ENCODE assay signal across 21 cellular contexts in the genomic region with DNA sequence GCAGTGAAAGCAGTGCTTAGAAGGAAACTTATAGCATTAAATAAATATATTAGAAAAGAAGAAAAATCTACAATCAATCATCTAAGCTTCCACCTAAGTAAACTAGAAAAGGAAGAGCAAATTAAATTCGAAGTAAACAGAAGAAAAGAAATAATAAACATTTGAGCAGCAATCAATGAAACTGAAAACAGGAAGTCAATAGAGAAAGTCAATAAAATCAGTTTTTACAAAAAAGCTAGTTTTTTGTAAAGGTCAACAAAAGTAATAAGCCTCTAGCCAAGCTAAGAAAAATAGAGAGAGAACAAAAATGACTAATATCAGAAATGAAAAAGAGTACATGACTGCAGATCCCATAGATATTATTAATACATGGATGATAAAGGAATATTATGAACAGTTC. TPM values are rescaled to one million over a fixed set of nuclear protein-coding genes. Genes with fewer than 3 reads are reported as not detected.
DNase-seq lines count a peak whose midpoint lies in the region; ATAC-seq lines count a peak whose summit lies in the region.
"Had no signal": no experiment of that assay in that cellular context is flagged by ENCODE, and none has a peak within 500 bp of the region (broad histone marks: within the 10 kb centered on the region; RNA-seq: fewer than 3 reads in every experiment).

No MANE protein-coding gene starts in this region.

- ATAC-seq in GM19372 (IDR thresholded peaks at IDR 0.05; ENCODE audit: low read depth, unreplicated experiment) (peak; percentile 26), HG02678 (IDR thresholded peaks at IDR 0.05; ENCODE audit: unreplicated experiment) (peak; percentile 6), HG03159 (IDR thresholded peaks at IDR 0.05; ENCODE audit: unreplicated experiment) (peak; percentile 15), GM21360 (IDR thresholded peaks at IDR 0.05; ENCODE audit: unreplicated experiment) (no peak), HG03469 (IDR thresholded peaks at IDR 0.05; ENCODE audit: unreplicated experiment) (no peak)
- ATAC-seq: activated CD8-positive, alpha-beta memory T cell treated with anti-CD3 and anti-CD28 coated beads, Interleukin-2, amount 10 ng/mL, durations not matched to agents 7 days and 5 days; activated naive CD8-positive, alpha-beta T cell treated with anti-CD3 and anti-CD28 coated beads, Interleukin-2, amount 50 U/mL, for 24 hours; activated T-helper 17 cell treated with anti-CD3 and anti-CD28 coated beads, Interleukin-2, amount 50 U/mL, for 72 hours; left cardiac atrium; natural killer cell; sciatic nerve had no signal

- H3K4me3 ChIP-seq in GM08714 (ENCODE audit: low read length), result peak overlapping the region; percentile 22; the same call in 1 of the 2 replicates
- H3K4me3 ChIP-seq: colonic mucosa had no signal

- no peak for DNase-seq in HT-29 (ENCODE audit: low spot score)
- DNase-seq in NCI-H146 (lab: John Stamatoyannopoulos, UW), result no peak
- DNase-seq: activated CD4-positive, alpha-beta T cell treated with anti-CD3 and anti-CD28 coated beads for 48 hours; activated CD8-positive, alpha-beta memory T cell treated with anti-CD3 and anti-CD28 coated beads, Interleukin-2, amount 10 ng/mL, durations not matched to agents 7 days and 5 days; activated naive CD8-positive, alpha-beta T cell treated with anti-CD3 and anti-CD28 coated beads, Interleukin-2, amount 50 U/mL, for 24 hours; colonic mucosa; H7; left cardiac atrium; natural killer cell; NCI-H1092; NCI-H526 treated with DMSO at 0.1 percent for 48 hours; SW 1271; trophoblast cell had no signal

RNA-seq across cellular contexts. Expression of gene KTN1, which starts 34.2 kb away (rescaled TPM):
- 22.6 and 25.1 TPM in 2 replicates for total RNA-seq in HT-29 (2014; rRNA removed; shearing (Covaris generic))

Comparison
In these comparisons a context has a peak if more than half of its experiments do, and no peak if none do; other contexts are left out.
1. ATAC-seq: peak in GM19372 (single experiment), HG02678 (single experiment) and HG03159 (single experiment); none in GM21360 (single experiment) and HG03469 (single experiment).